Comparison of ENCODE assay signal across 1 cellular context in the genomic region with DNA sequence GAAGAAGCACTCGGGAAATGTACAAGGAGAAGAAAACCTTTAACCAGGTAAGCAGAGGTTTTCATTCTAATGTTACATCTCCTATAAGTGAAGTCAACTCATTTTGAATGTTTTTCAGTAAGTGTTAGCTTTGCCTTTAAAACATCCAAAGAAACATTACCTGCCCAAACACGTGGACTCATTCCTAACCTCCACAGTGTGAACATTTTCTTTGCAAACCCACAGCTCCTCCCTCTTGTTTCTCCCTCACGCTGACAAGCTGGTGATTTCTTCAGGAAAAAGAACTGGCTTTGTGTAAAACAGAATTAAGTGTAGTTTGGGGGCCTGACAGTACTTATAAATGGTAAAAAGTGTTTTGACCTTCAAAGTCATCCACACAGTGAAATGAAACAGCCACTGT.
TF ChIP-seq lines count a peak whose summit lies in the region.

No MANE protein-coding gene starts in this region.

TF ChIP-seq in GM23338, 12 proteins besides CTCF, POLR2A, EP300 and RAD21 (continued from another document):
- no peak for TF ChIP-seq STAT1 (IDR thresholded peaks at IDR 0.05; ENCODE audit: unreplicated experiment)
